In the genomic region with DNA sequence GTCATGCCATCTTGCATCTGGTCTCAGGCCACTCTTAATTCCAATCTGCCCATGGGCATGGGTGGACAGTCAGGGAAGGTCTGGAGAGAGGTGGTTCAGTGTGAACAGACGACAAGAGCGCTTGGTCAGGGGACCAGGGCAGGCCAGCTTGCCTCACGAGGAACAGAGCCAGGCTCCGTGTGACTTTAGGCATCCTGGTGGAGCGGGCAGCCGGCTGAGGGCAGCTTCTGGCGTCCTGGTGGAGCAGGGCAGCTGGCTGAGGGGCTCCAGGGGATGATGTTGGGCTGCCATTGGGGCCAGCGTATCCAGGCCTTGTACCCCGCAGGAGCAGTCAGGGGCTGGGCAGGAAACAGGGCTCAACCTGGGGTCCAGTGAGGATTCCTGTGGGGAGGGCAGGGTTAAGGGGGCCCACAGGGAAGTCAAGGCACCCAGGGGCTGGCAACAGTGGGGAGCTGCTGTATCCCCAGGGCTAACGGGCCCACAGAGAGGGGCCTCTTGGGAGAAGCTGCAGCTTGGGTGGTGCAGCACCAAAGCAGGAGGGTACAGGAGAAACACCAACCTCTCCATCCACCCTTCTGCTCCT, we compare ENCODE assay signal across 24 cellular contexts.
"Had no signal": no experiment of that assay in that cellular context is flagged by ENCODE, and none has a peak within 500 bp of the region (broad histone marks: within the 10 kb centered on the region; RNA-seq: fewer than 3 reads in every experiment).

No MANE protein-coding gene starts in this region.

- H3K4me1 ChIP-seq: parathyroid adenoma, psoas muscle, spleen, upper lobe of right lung, vagina had no signal

- H3K4me3 Mint-ChIP-seq: dendritic cell treated with granulocyte-macrophage colony-stimulating factor and Interleukin-4, amounts not matched to agents 40 ng/mL and 50 ng/mL, for 4 days; naive thymus-derived CD8-positive, alpha-beta T cell; stimulated activated memory B cell treated with anti-CD40 and anti-IgM and Interleukin-4, amounts not matched to agents 10 μg/mL and 1 μg/mL and 100 μg/mL, for 72 hours; stimulated activated naive CD8-positive, alpha-beta T cell treated with anti-CD3 and anti-CD28 coated beads, Interleukin-15, Interleukin-2, amounts not matched to agents 100 ng/mL and 50 ng/mL, for 24 hours had no signal

- H3K27ac ChIP-seq: heart left ventricle, parathyroid adenoma, psoas muscle, spleen, tibial artery, upper lobe of right lung, vagina had no signal

- H3K9me3 ChIP-seq: heart left ventricle, mucosa of descending colon, psoas muscle, spleen, tibial artery, upper lobe of right lung, vagina had no signal

- H3K27me3 ChIP-seq: heart left ventricle, tibial artery, upper lobe of right lung, vagina had no signal

- H3K4me3 ChIP-seq: heart left ventricle, mucosa of descending colon, psoas muscle, spleen, tibial artery, upper lobe of right lung, vagina had no signal

- H3K4me1 Mint-ChIP-seq: naive thymus-derived CD8-positive, alpha-beta T cell; stimulated activated memory B cell treated with anti-CD40 and anti-IgM and Interleukin-4, amounts not matched to agents 10 μg/mL and 1 μg/mL and 100 μg/mL, for 72 hours had no signal

- H3K9me3 Mint-ChIP-seq: dendritic cell treated with granulocyte-macrophage colony-stimulating factor and Interleukin-4, amounts not matched to agents 40 ng/mL and 50 ng/mL, for 4 days; naive thymus-derived CD8-positive, alpha-beta T cell; stimulated activated memory B cell treated with anti-CD40 and anti-IgM and Interleukin-4, amounts not matched to agents 10 μg/mL and 1 μg/mL and 100 μg/mL, for 72 hours; stimulated activated naive CD8-positive, alpha-beta T cell treated with anti-CD3 and anti-CD28 coated beads, Interleukin-15, Interleukin-2, amounts not matched to agents 100 ng/mL and 50 ng/mL, for 24 hours had no signal

- ATAC-seq: heart left ventricle; left colon; left ventricle myocardium superior; mucosa of descending colon; naive thymus-derived CD8-positive, alpha-beta T cell; psoas muscle; sciatic nerve; stimulated activated memory B cell treated with anti-CD40 and anti-IgM and Interleukin-4, amounts not matched to agents 10 μg/mL and 1 μg/mL and 100 μg/mL, for 72 hours; upper lobe of right lung had no signal

- H3K27ac Mint-ChIP-seq: dendritic cell treated with granulocyte-macrophage colony-stimulating factor and Interleukin-4, amounts not matched to agents 40 ng/mL and 50 ng/mL, for 4 days; naive thymus-derived CD8-positive, alpha-beta T cell; stimulated activated memory B cell treated with anti-CD40 and anti-IgM and Interleukin-4, amounts not matched to agents 10 μg/mL and 1 μg/mL and 100 μg/mL, for 72 hours; stimulated activated naive CD8-positive, alpha-beta T cell treated with anti-CD3 and anti-CD28 coated beads, Interleukin-15, Interleukin-2, amounts not matched to agents 100 ng/mL and 50 ng/mL, for 24 hours had no signal

- FAIRE-seq: endothelial cell of umbilical vein, frontal cortex had no signal

- H3K36me3 ChIP-seq: heart left ventricle, spleen, tibial artery, upper lobe of right lung, vagina had no signal

- H3K27me3 Mint-ChIP-seq: stimulated activated naive CD8-positive, alpha-beta T cell treated with anti-CD3 and anti-CD28 coated beads, Interleukin-15, Interleukin-2, amounts not matched to agents 100 ng/mL and 50 ng/mL, for 24 hours had no signal

- DNase-seq: erythroblast; hippocampal formation; left colon; left ventricle myocardium superior; mammary epithelial cell; mucosa of descending colon; naive thymus-derived CD8-positive, alpha-beta T cell; psoas muscle; retina; spleen; stimulated activated CD4-positive, alpha-beta T cell treated with anti-CD3 and anti-CD28 coated beads, Interleukin-15, amount 100 ng/mL, for 24 hours; stimulated activated CD4-positive, alpha-beta T cell treated with anti-CD3 and anti-CD28 coated beads, Interleukin-1b, Interleukin-23, amount 100 ng/mL, for 48 hours; stimulated activated CD4-positive, alpha-beta T cell treated with anti-CD3 and anti-CD28 coated beads, Interleukin-4, amount 100 ng/mL, for 24 hours; upper lobe of right lung had no signal

- H3K36me3 Mint-ChIP-seq: naive thymus-derived CD8-positive, alpha-beta T cell; stimulated activated memory B cell treated with anti-CD40 and anti-IgM and Interleukin-4, amounts not matched to agents 10 μg/mL and 1 μg/mL and 100 μg/mL, for 72 hours had no signal
